ENCODE assay signal across 10 cellular contexts in the genomic region with DNA sequence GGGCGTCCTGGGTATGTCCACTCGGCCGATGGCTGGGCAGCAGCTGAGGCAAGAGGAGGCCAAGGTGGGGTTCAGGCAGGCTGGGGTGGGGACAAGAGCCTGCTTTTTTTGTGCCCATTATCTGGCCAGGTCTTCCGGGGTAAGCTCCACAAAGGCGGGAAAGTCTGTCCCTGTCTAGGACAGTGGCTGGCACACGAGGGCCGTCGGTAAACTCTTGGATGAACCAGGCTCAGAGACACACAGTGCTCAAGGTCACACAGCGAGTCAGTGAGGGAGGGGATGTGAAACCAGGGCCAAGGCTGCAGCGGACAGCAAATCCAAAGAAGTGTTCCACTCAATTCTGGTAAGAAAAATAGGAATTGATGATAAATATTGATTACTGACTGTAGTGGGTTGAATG. TPM values are rescaled to one million over a fixed set of nuclear protein-coding genes. Genes with fewer than 3 reads are reported as not detected.
"Had no signal": no experiment of that assay in that cellular context is flagged by ENCODE, and none has a peak within 500 bp of the region (broad histone marks: within the 10 kb centered on the region; RNA-seq: fewer than 3 reads in every experiment).

No MANE protein-coding gene starts in this region.

- H2AFZ ChIP-seq: GM23248, GM23338 had no signal

- H3K4me1 ChIP-seq: HAP-1 had no signal

- DNase-seq: GM23248, GOT3, H9, HCEC 1CT, HFFc6 had no signal

- H3K27ac ChIP-seq: GM23248 had no signal

- H3K9me3 ChIP-seq: HAP-1 had no signal

- H3K9ac ChIP-seq: GM23248 had no signal

- FAIRE-seq: H54 had no signal

- H3K36me3 ChIP-seq: HAP-1 had no signal

- H3K4me2 ChIP-seq: GM23338 had no signal

- H3K4me3 ChIP-seq: GM23248, GM23338, HAP-1 had no signal

RNA-seq across cellular contexts. Expression of a gene that starts 2.9 kb away (rescaled TPM):
- total RNA-seq: GM23248, GM23338, H4, H7, H9, HFFc6 had no signal
- polyA plus RNA-seq: GM23248, GM23338 had no signal
